Comparison of ENCODE assay signal across 12 cellular contexts in the genomic region with DNA sequence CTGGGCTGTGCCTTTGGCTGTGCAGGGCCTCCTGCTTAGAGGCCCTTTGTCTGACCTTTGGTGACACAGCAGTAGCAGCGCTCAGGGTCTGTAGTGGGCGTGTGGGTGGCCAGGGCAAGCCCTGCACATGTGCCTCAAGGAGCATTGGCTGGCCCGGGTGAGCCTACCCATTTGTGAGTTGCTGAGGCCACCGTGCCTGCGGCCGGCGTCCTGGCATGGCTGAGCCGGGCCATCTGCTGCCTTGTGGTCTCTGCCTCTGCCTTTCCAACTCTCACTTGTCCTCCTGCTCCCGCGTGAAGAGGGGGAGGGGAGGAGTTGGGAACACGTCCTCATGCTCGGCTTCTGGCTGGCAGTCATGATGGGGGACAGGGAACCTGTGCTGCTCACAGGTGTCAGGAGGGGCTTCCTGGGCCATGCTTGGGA. TPM values are rescaled to one million over a fixed set of nuclear protein-coding genes. Genes with fewer than 3 reads are reported as not detected.
DNase-seq lines count a peak whose midpoint lies in the region; ATAC-seq and TF ChIP-seq lines count a peak whose summit lies in the region.
"Had no signal": no experiment of that assay in that cellular context is flagged by ENCODE, and none has a peak within 500 bp of the region (broad histone marks: within the 10 kb centered on the region; RNA-seq: fewer than 3 reads in every experiment).

No MANE protein-coding gene starts in this region.

- peak overlapping the region; percentile 70 for H3K4me2 ChIP-seq in SU-DHL-6 (ENCODE audit: low read depth, low read length, poor library complexity, severe bottlenecking)

- no peaks in the 10 kb centered on the region for H3K9me2 ChIP-seq in SU-DHL-6 (replicated peaks; ENCODE audit: insufficient read depth, low read length)

- ATAC-seq in stimulated activated naive B cell treated with anti-CD40 and anti-IgM and Interleukin-4, amounts not matched to agents 10 μg/mL and 1 μg/mL and 100 μg/mL, for 72 hours (replicated peaks): no peak
- ATAC-seq in HG03565 (IDR thresholded peaks at IDR 0.05; ENCODE audit: unreplicated experiment): no peak

- no peak for TF ChIP-seq EP300 in stomach (IDR thresholded peaks at IDR 0.05)

- H3K9me3 ChIP-seq in SU-DHL-6 (ENCODE audit: insufficient read depth, low read length): no peaks in the 10 kb centered on the region
- no peaks in the 10 kb centered on the region for H3K9me3 ChIP-seq in endodermal cell (ENCODE audit: control insufficient read depth, low read length)
- no peaks in the 10 kb centered on the region for H3K9me3 ChIP-seq in stomach

- peaks cover 52% of the 10 kb centered on the region for H3K36me3 Mint-ChIP-seq in activated naive CD4-positive, alpha-beta T cell treated with anti-CD3 and anti-CD28 coated beads, Interleukin-2, amount 10 ng/mL, durations not matched to agents 7 days and 5 days
- H3K36me3 Mint-ChIP-seq in endodermal cell (ENCODE audit: low read depth): peaks cover 58% of the 10 kb centered on the region
- H3K36me3 Mint-ChIP-seq in stimulated activated naive B cell treated with anti-CD40 and anti-IgM and Interleukin-4, amounts not matched to agents 10 μg/mL and 1 μg/mL and 100 μg/mL, for 72 hours: peaks cover 25 to 49% of the 10 kb centered on the region in 2 donors

- CTCF ChIA-PET in activated naive CD4-positive, alpha-beta T cell treated with anti-CD3 and anti-CD28 coated beads, Interleukin-2, amount 10 ng/mL, durations not matched to agents 7 days and 5 days (lab: Charles Lee): no interaction called here

- H3F3A ChIP-seq in SU-DHL-6 (ENCODE audit: insufficient read depth): peaks cover 74% of the 10 kb centered on the region

- H3K4me1 ChIP-seq in endodermal cell (ENCODE audit: control insufficient read depth, insufficient read depth, low read length) (peaks cover 3% of the 10 kb centered on the region), stomach (peaks cover 0 to 31% (median 3%) of the 10 kb centered on the region in 4 donors)

- H3K27me3 ChIP-seq in SU-DHL-6 (ENCODE audit: low read length) (no peaks in the 10 kb centered on the region), endodermal cell (ENCODE audit: control insufficient read depth, insufficient read depth, low read length, poor library complexity, severe bottlenecking) (no peaks in the 10 kb centered on the region), stomach (no peaks in the 10 kb centered on the region)

- H3K27ac Mint-ChIP-seq in activated naive CD4-positive, alpha-beta T cell treated with anti-CD3 and anti-CD28 coated beads, Interleukin-2, amount 10 ng/mL, durations not matched to agents 7 days and 5 days: peak overlapping the region; percentile 100
- H3K27ac Mint-ChIP-seq in endodermal cell: peak overlapping the region; percentile 67
- peak overlapping the region; percentile 100 for H3K27ac Mint-ChIP-seq in stimulated activated naive B cell treated with anti-CD40 and anti-IgM and Interleukin-4, amounts not matched to agents 10 μg/mL and 1 μg/mL and 100 μg/mL, for 72 hours

- WGBS in endodermal cell (ENCODE audit: insufficient coverage in 1 of 2, insufficient read length in 1 of 2), 2 experiments: 71 to 82% methylated on average over 9 to 12 of the region's 12 CpGs
- 75 to 88% (median 77%) methylated on average over 12 of the region's 12 CpGs for WGBS in stomach, 5 donors

- TF ChIP-seq CTCF in SU-DHL-6 (IDR thresholded peaks at IDR 0.05; ENCODE audit: insufficient read depth, low read length, poor library complexity, severe bottlenecking): no peak
- no peak for TF ChIP-seq CTCF in endodermal cell (conservative IDR thresholded peaks at IDR 0.05)
- TF ChIP-seq CTCF in stomach (IDR thresholded peaks at IDR 0.05): no peak

- no peak overlapping the region for H3K4me3 ChIP-seq in SU-DHL-6 (ENCODE audit: insufficient read depth, low read length, poor library complexity, severe bottlenecking)
- no peak overlapping the region for H3K4me3 ChIP-seq in endodermal cell (ENCODE audit: low read length)
- H3K4me3 ChIP-seq in stomach: no peak overlapping the region

- no peak for DNase-seq in activated naive CD4-positive, alpha-beta T cell treated with anti-CD3 and anti-CD28 coated beads, Interleukin-2, amount 10 ng/mL, durations not matched to agents 7 days and 5 days
- DNase-seq in activated naive CD4-positive, alpha-beta T cell (lab: John Stamatoyannopoulos, UW): no peak
- peak; percentile 65 for DNase-seq in endodermal cell
- no peak for DNase-seq in stimulated activated naive B cell treated with anti-CD40 and anti-IgM and Interleukin-4, amounts not matched to agents 10 μg/mL and 1 μg/mL and 100 μg/mL, for 72 hours
- no peak for DNase-seq in stomach
- no peak for DNase-seq in putamen (ENCODE audit: low spot score)
- DNase-seq: activated gamma-delta T cell treated with Interleukin-2 at 50 U/mL for 16 hours, NCI-H510A, SHP77, small intestine had no signal

- peaks cover 79% of the 10 kb centered on the region for H3K4me1 Mint-ChIP-seq in activated naive CD4-positive, alpha-beta T cell treated with anti-CD3 and anti-CD28 coated beads, Interleukin-2, amount 10 ng/mL, durations not matched to agents 7 days and 5 days
- H3K4me1 Mint-ChIP-seq in endodermal cell: peaks cover 9% of the 10 kb centered on the region
- H3K4me1 Mint-ChIP-seq in stimulated activated naive B cell treated with anti-CD40 and anti-IgM and Interleukin-4, amounts not matched to agents 10 μg/mL and 1 μg/mL and 100 μg/mL, for 72 hours: peaks cover 57 to 77% of the 10 kb centered on the region in 2 donors

- H3K9me3 Mint-ChIP-seq in activated naive CD4-positive, alpha-beta T cell treated with anti-CD3 and anti-CD28 coated beads, Interleukin-2, amount 10 ng/mL, durations not matched to agents 7 days and 5 days: no peaks in the 10 kb centered on the region
- H3K9me3 Mint-ChIP-seq in endodermal cell: no peaks in the 10 kb centered on the region
- H3K9me3 Mint-ChIP-seq in stimulated activated naive B cell treated with anti-CD40 and anti-IgM and Interleukin-4, amounts not matched to agents 10 μg/mL and 1 μg/mL and 100 μg/mL, for 72 hours: no peaks in the 10 kb centered on the region

- H2AFZ ChIP-seq in SU-DHL-6 (ENCODE audit: low read depth, low read length, severe bottlenecking): no peak overlapping the region

- H3K4me3 Mint-ChIP-seq in activated naive CD4-positive, alpha-beta T cell treated with anti-CD3 and anti-CD28 coated beads, Interleukin-2, amount 10 ng/mL, durations not matched to agents 7 days and 5 days: no peak overlapping the region
- H3K4me3 Mint-ChIP-seq in endodermal cell: no peak overlapping the region
- peak overlapping the region; percentile 83 for H3K4me3 Mint-ChIP-seq in stimulated activated naive B cell treated with anti-CD40 and anti-IgM and Interleukin-4, amounts not matched to agents 10 μg/mL and 1 μg/mL and 100 μg/mL, for 72 hours

- no peaks in the 10 kb centered on the region for H3K79me2 ChIP-seq in SU-DHL-6 (ENCODE audit: insufficient read depth, low read length)

- H4K20me1 ChIP-seq in SU-DHL-6 (ENCODE audit: low read depth, low read length): no peaks in the 10 kb centered on the region

- H3K27ac ChIP-seq in SU-DHL-6 (ENCODE audit: low read depth, low read length) (peak overlapping the region; percentile 97), endodermal cell (ENCODE audit: low read depth, low read length) (peak overlapping the region; percentile 61), stomach (peak overlapping the region in 1 of 5 donors; percentile 87)

- TF ChIP-seq POLR2A in stomach (IDR thresholded peaks at IDR 0.05): no peak

- H3K36me3 ChIP-seq in SU-DHL-6 (ENCODE audit: low read length): peaks cover 4% of the 10 kb centered on the region; the same call in 1 of the 2 replicates
- H3K36me3 ChIP-seq in endodermal cell (ENCODE audit: control insufficient read depth, insufficient read depth, low read length): peaks cover 26% of the 10 kb centered on the region
- peaks cover 30 to 84% (median 79%) of the 10 kb centered on the region in 4 donors for H3K36me3 ChIP-seq in stomach

- H3K9ac ChIP-seq in SU-DHL-6 (ENCODE audit: low read length) (peak overlapping the region; percentile 64), endodermal cell (ENCODE audit: extremely low read depth, low read length, poor library complexity, severe bottlenecking) (no peak overlapping the region)

- H3K27me3 Mint-ChIP-seq in activated naive CD4-positive, alpha-beta T cell treated with anti-CD3 and anti-CD28 coated beads, Interleukin-2, amount 10 ng/mL, durations not matched to agents 7 days and 5 days: no peaks in the 10 kb centered on the region
- no peaks in the 10 kb centered on the region for H3K27me3 Mint-ChIP-seq in endodermal cell (ENCODE audit: insufficient read depth)
- no peaks in the 10 kb centered on the region for H3K27me3 Mint-ChIP-seq in stimulated activated naive B cell treated with anti-CD40 and anti-IgM and Interleukin-4, amounts not matched to agents 10 μg/mL and 1 μg/mL and 100 μg/mL, for 72 hours

- intact Hi-C loops in stomach (cut with DNase I; ENCODE audit: low total_unique reads): no loop called here

RNA-seq across cellular contexts. Expression of gene ORAI2, which starts 9.2 kb away (rescaled TPM):
- total RNA-seq in endodermal cell: 10 to 100 TPM; 24.3 to 26.1 TPM
- polyA plus RNA-seq in endodermal cell (2013, experiment 1 of 2): 27.6 TPM
- 28.1 TPM for polyA plus RNA-seq in endodermal cell (2013, experiment 2 of 2)
- 10 to 100 TPM in 1 of 5 donors, 1 to 10 TPM in 2, under 1 TPM in 1, not detected in 1; 0.58 to 44.3 (median 9.1) TPM for total RNA-seq in stomach
- 1 to 10 TPM; 1.9 to 8.0 (median 5.7) TPM for polyA plus RNA-seq in stomach

RNA-seq across cellular contexts. Expression of gene PRKRIP1, which starts 28.0 kb away (rescaled TPM):
- total RNA-seq in endodermal cell (10 to 100 TPM; 30.3 to 35.0 TPM), stomach (10 to 100 TPM; 23.9 to 92.7 (median 34.0) TPM)
- polyA plus RNA-seq in endodermal cell (2013, experiment 1 of 2): 34.9 TPM
- polyA plus RNA-seq in endodermal cell (2013, experiment 2 of 2): 29.8 TPM
- polyA plus RNA-seq in stomach: 10 to 100 TPM; 23.5 to 29.6 (median 28.7) TPM

RNA-seq across cellular contexts. Expression of gene ALKBH4, which starts 40.5 kb away (rescaled TPM):
- total RNA-seq in endodermal cell (10 to 100 TPM; 16.2 to 17.2 TPM), stomach (10 to 100 TPM in 1 of 5 donors, 1 to 10 TPM in 4; 1.2 to 27.4 (median 7.5) TPM)
- 10.3 TPM for polyA plus RNA-seq in endodermal cell (2013, experiment 1 of 2)
- 10.9 TPM for polyA plus RNA-seq in endodermal cell (2013, experiment 2 of 2)
- 1 to 10 TPM; 8.7 to 9.5 (median 9.2) TPM for polyA plus RNA-seq in stomach

RNA-seq across cellular contexts. Expression of gene LRWD1, which starts 40.6 kb away (rescaled TPM):
- total RNA-seq in endodermal cell (10 to 100 TPM; 30.9 to 43.5 TPM), stomach (100 to 1,000 TPM in 1 of 5 donors, 10 to 100 TPM in 3, 1 to 10 TPM in 1; 4.5 to 238 (median 14.7) TPM)
- 21.3 TPM for polyA plus RNA-seq in endodermal cell (2013, experiment 1 of 2)
- polyA plus RNA-seq in endodermal cell (2013, experiment 2 of 2): 22.8 TPM
- 10 to 100 TPM in 2 of 3 donors, 1 to 10 TPM in 1; 9.1 to 12.7 (median 11.4) TPM for polyA plus RNA-seq in stomach

RNA-seq across cellular contexts. Expression of gene POLR2J, which starts 54.6 kb away (rescaled TPM):
- 10 to 100 TPM; 48.6 to 59.0 TPM for total RNA-seq in endodermal cell
- 81.5 TPM for polyA plus RNA-seq in endodermal cell (2013, experiment 1 of 2)
- 71.7 TPM for polyA plus RNA-seq in endodermal cell (2013, experiment 2 of 2)
- 1 to 10 TPM; 1.2 to 8.1 (median 5.7) TPM for total RNA-seq in stomach
- polyA plus RNA-seq in stomach: 100 to 1,000 TPM; 100 to 152 (median 141) TPM

Comparison
In these comparisons a context has a peak if more than half of its experiments do, and no peak if none do; other contexts are left out.
1. H3K4me3 Mint-ChIP-seq: peak in stimulated activated naive B cell treated with anti-CD40 and anti-IgM and Interleukin-4, amounts not matched to agents 10 μg/mL and 1 μg/mL and 100 μg/mL, for 72 hours (2 of 2); none in activated naive CD4-positive, alpha-beta T cell treated with anti-CD3 and anti-CD28 coated beads, Interleukin-2, amount 10 ng/mL, durations not matched to agents 7 days and 5 days (single experiment) and endodermal cell (single experiment).
2. Peak in every context shown above with its lines, with median percentiles within 50 percentile points of each other: H3K27ac Mint-ChIP-seq.